Comparison of ENCODE assay signal across 21 cellular contexts in the genomic region with DNA sequence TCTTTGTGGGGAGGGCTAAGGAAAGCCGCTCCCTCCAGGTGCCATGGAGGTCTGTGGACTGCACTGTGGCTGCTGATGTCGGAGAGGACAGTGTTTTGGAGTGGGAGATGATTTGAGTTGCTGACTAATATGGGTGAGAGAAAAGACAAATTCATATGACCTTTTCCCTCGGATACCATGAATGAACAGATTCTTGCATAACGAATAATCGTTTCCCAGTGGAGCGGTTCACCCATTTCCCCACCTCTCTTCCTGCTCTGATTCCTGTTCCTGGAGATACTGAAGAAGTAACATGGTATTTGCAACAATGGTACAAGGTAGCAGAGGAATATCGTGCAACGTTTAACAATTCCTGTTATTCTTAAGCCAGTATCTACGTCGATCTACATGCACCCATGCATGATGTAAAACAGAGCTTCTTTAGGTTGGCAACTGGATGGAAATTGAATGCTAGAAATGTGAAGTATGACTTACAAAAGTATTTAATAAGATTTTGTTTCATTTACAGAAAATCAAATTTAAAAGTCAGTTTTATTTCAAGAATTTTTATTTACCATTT.
"Had no signal": no experiment of that assay in that cellular context is flagged by ENCODE, and none has a peak within 500 bp of the region (broad histone marks: within the 10 kb centered on the region; RNA-seq: fewer than 3 reads in every experiment).

No MANE protein-coding gene starts in this region.

- H3K27me3 ChIP-seq: brain microvascular endothelial cell, dorsolateral prefrontal cortex, neutrophil had no signal

- H3K4me3 Mint-ChIP-seq: activated B cell treated with CpG ODN at 0.5 μM for 24 hours; activated CD4-positive, alpha-beta memory T cell treated with anti-CD3 and anti-CD28 coated beads for 36 hours; activated naive CD4-positive, alpha-beta T cell treated with anti-CD3 and anti-CD28 coated beads for 36 hours; activated naive CD8-positive, alpha-beta T cell treated with anti-CD3 and anti-CD28 coated beads, Interleukin-2, amount 50 U/mL, for 24 hours; activated T-helper 17 cell treated with anti-CD3 and anti-CD28 coated beads, Interleukin-2, amount 50 U/mL, for 72 hours; natural killer cell; stimulated activated naive B cell treated with anti-CD40 and anti-IgM and Interleukin-4, amounts not matched to agents 10 μg/mL and 1 μg/mL and 100 μg/mL, for 72 hours had no signal

- H3K36me3 ChIP-seq: brain microvascular endothelial cell, lower lobe of right lung, neutrophil had no signal

- H3K27me3 Mint-ChIP-seq: activated B cell treated with CpG ODN at 0.5 μM for 24 hours; activated CD4-positive, alpha-beta memory T cell treated with anti-CD3 and anti-CD28 coated beads for 36 hours; activated naive CD8-positive, alpha-beta T cell treated with anti-CD3 and anti-CD28 coated beads, Interleukin-2, amount 50 U/mL, for 24 hours; activated T-helper 17 cell treated with anti-CD3 and anti-CD28 coated beads, Interleukin-2, amount 50 U/mL, for 72 hours; stimulated activated naive B cell treated with anti-CD40 and anti-IgM and Interleukin-4, amounts not matched to agents 10 μg/mL and 1 μg/mL and 100 μg/mL, for 72 hours had no signal

- H3K27ac ChIP-seq: brain microvascular endothelial cell, dorsolateral prefrontal cortex, lower lobe of right lung, neutrophil, parathyroid adenoma had no signal

- DNase-seq: activated B cell treated with CpG ODN at 0.5 μM for 24 hours; activated CD4-positive, alpha-beta memory T cell treated with anti-CD3 and anti-CD28 coated beads for 36 hours; activated CD4-positive, alpha-beta T cell treated with anti-CD3 and anti-CD28 coated beads for 4 hours; activated naive CD4-positive, alpha-beta T cell treated with anti-CD3 and anti-CD28 coated beads for 36 hours; activated naive CD8-positive, alpha-beta T cell treated with anti-CD3 and anti-CD28 coated beads, Interleukin-2, amount 50 U/mL, for 24 hours; activated T-cell treated with anti-CD3 and anti-CD28 coated beads for 4 hours; anterior cingulate cortex; brain microvascular endothelial cell; central memory CD4-positive, alpha-beta T cell; foreskin melanocyte; glutamatergic neuron; hippocampal formation; islet precursor cell; lower lobe of right lung; natural killer cell; stimulated activated naive B cell treated with anti-CD40 and anti-IgM and Interleukin-4, amounts not matched to agents 10 μg/mL and 1 μg/mL and 100 μg/mL, for 72 hours had no signal

- H3K9me3 ChIP-seq: lower lobe of right lung, neutrophil had no signal

- H3K9me3 Mint-ChIP-seq: activated B cell treated with CpG ODN at 0.5 μM for 24 hours; activated CD4-positive, alpha-beta memory T cell treated with anti-CD3 and anti-CD28 coated beads for 36 hours; activated naive CD4-positive, alpha-beta T cell treated with anti-CD3 and anti-CD28 coated beads for 36 hours; activated naive CD8-positive, alpha-beta T cell treated with anti-CD3 and anti-CD28 coated beads, Interleukin-2, amount 50 U/mL, for 24 hours; activated T-helper 17 cell treated with anti-CD3 and anti-CD28 coated beads, Interleukin-2, amount 50 U/mL, for 72 hours; natural killer cell; stimulated activated naive B cell treated with anti-CD40 and anti-IgM and Interleukin-4, amounts not matched to agents 10 μg/mL and 1 μg/mL and 100 μg/mL, for 72 hours had no signal

- ATAC-seq: activated naive CD8-positive, alpha-beta T cell treated with anti-CD3 and anti-CD28 coated beads, Interleukin-2, amount 50 U/mL, for 24 hours; activated T-helper 17 cell treated with anti-CD3 and anti-CD28 coated beads, Interleukin-2, amount 50 U/mL, for 72 hours; lower lobe of right lung; natural killer cell; stimulated activated naive B cell treated with anti-CD40 and anti-IgM and Interleukin-4, amounts not matched to agents 10 μg/mL and 1 μg/mL and 100 μg/mL, for 72 hours had no signal

- H2AFZ ChIP-seq: parathyroid adenoma had no signal

- FAIRE-seq: colon had no signal

- H3K9ac ChIP-seq: parathyroid adenoma had no signal

- H3K36me3 Mint-ChIP-seq: activated CD4-positive, alpha-beta memory T cell treated with anti-CD3 and anti-CD28 coated beads for 36 hours; natural killer cell; stimulated activated naive B cell treated with anti-CD40 and anti-IgM and Interleukin-4, amounts not matched to agents 10 μg/mL and 1 μg/mL and 100 μg/mL, for 72 hours had no signal

- H3K27ac Mint-ChIP-seq: activated B cell treated with CpG ODN at 0.5 μM for 24 hours; activated CD4-positive, alpha-beta memory T cell treated with anti-CD3 and anti-CD28 coated beads for 36 hours; activated naive CD4-positive, alpha-beta T cell treated with anti-CD3 and anti-CD28 coated beads for 36 hours; activated naive CD8-positive, alpha-beta T cell treated with anti-CD3 and anti-CD28 coated beads, Interleukin-2, amount 50 U/mL, for 24 hours; activated T-helper 17 cell treated with anti-CD3 and anti-CD28 coated beads, Interleukin-2, amount 50 U/mL, for 72 hours; natural killer cell; stimulated activated naive B cell treated with anti-CD40 and anti-IgM and Interleukin-4, amounts not matched to agents 10 μg/mL and 1 μg/mL and 100 μg/mL, for 72 hours had no signal

- H3K79me2 ChIP-seq: parathyroid adenoma had no signal

- H3K4me1 Mint-ChIP-seq: activated T-helper 17 cell treated with anti-CD3 and anti-CD28 coated beads, Interleukin-2, amount 50 U/mL, for 72 hours had no signal

- H3K4me3 ChIP-seq: dorsolateral prefrontal cortex, lower lobe of right lung had no signal
